25 cellular contexts compared by ENCODE assay signal in genomic region chr10:132878730-132879407, GRCh38.
DNase-seq lines count a peak whose midpoint lies in the region; ATAC-seq, FAIRE-seq and TF ChIP-seq lines count a peak whose summit lies in the region.
"Had no signal": no experiment of that assay in that cellular context is flagged by ENCODE, and none has a peak within 500 bp of the region (broad histone marks: within the 10 kb centered on the region; RNA-seq: fewer than 3 reads in every experiment).

No MANE protein-coding gene starts in this region.

- H3K4me1 ChIP-seq in left lung = no peaks in the 10 kb centered on the region
- H3K4me1 ChIP-seq in stomach = peaks cover 0 to 6% (median 0%) of the 10 kb centered on the region in 4 donors
- H3K4me1 ChIP-seq: heart right ventricle had no signal

- WGBS in stomach, 5 donors = 67 to 73% (median 71%) methylated on average over 24 to 25 of the region's 25 CpGs

- H3K9me3 ChIP-seq in left lung (no peaks in the 10 kb centered on the region), stomach (no peaks in the 10 kb centered on the region)
- H3K9me3 ChIP-seq: transverse colon had no signal

- H3K36me3 ChIP-seq in left lung = no peaks in the 10 kb centered on the region
- H3K36me3 ChIP-seq in stomach = no peaks in the 10 kb centered on the region
- H3K36me3 ChIP-seq: cardiac muscle cell, heart right ventricle, transverse colon had no signal

- H3K27me3 ChIP-seq in left lung (peaks cover 3 to 67% of the 10 kb centered on the region in 2 donors), stomach (peaks cover 0 to 60% (median 7%) of the 10 kb centered on the region in 3 donors)
- H3K27me3 ChIP-seq: cardiac muscle cell had no signal

- no peak for TF ChIP-seq POLR2A in stomach (IDR thresholded peaks at IDR 0.05)

- no peak for TF ChIP-seq EP300 in stomach (IDR thresholded peaks at IDR 0.05)

- peak; percentile 50 for DNase-seq in activated effector memory CD4-positive, alpha-beta T cell treated with anti-CD3 and anti-CD28 coated beads, Interleukin-2, amount 50 U/mL, for 16 hours
- DNase-seq in activated effector memory CD4-positive, alpha-beta T cell treated with Interleukin-2 at 50 U/mL for 16 hours = no peak
- DNase-seq in SW480 (ENCODE audit: low spot score) = peak; percentile 14
- DNase-seq in left lung = peak; percentile 18 to 68
- DNase-seq in stomach = peak; percentile 10
- no peak for DNase-seq in RCC 7860 (ENCODE audit: low spot score)
- DNase-seq in GM13977 (ENCODE audit: low spot score) = no peak
- DNase-seq in NCI-H69 (lab: John Stamatoyannopoulos, UW) = no peak
- DNase-seq: activated B cell treated with CpG ODN at 0.5 μM for 24 hours; activated CD4-positive, alpha-beta T cell treated with anti-CD3 and anti-CD28 coated beads, Interleukin-2, amount 50 U/mL, for 48 hours; activated naive CD4-positive, alpha-beta T cell; amniotic stem cell; dermis blood vessel endothelial cell; GOT3; immature natural killer cell; NCI-H1417 treated with DMSO at 0.1 percent for 48 hours; NCI-H524; nucleus accumbens; stimulated activated CD4-positive, alpha-beta T cell treated with anti-CD3 and anti-CD28 coated beads, Interleukin-4, amount 100 ng/mL, for 4 hours; T1000; transverse colon had no signal

- no peak for TF ChIP-seq CTCF in left lung (IDR thresholded peaks at IDR 0.05)
- TF ChIP-seq CTCF in stomach (IDR thresholded peaks at IDR 0.05) = no peak
- TF ChIP-seq CTCF in GM13977 (IDR thresholded peaks at IDR 0.05; ENCODE audit: extremely low read depth, insufficient read depth, missing control alignments) = no peak

- in situ Hi-C loops in GM13977 (cut with MboI; ENCODE audit: low pct_unique_long_range_greater_than_20kb, low sequenced_read_pairs, unreplicated experiment) = no loop called here

- ATAC-seq in left lung = no peak

- H3K4me3 ChIP-seq in left lung (no peak overlapping the region), stomach (no peak overlapping the region)
- H3K4me3 ChIP-seq: cardiac muscle cell, heart right ventricle, transverse colon had no signal

- intact Hi-C loops in left lung (cut with DNase I) (no loop called here), stomach (cut with DNase I; ENCODE audit: low total_unique reads) (no loop called here)

- H3K27ac ChIP-seq in left lung (no peak overlapping the region), stomach (no peak overlapping the region)
- H3K27ac ChIP-seq: cardiac muscle cell, heart right ventricle, RWPE1, transverse colon had no signal

- no peak for FAIRE-seq in RCC 7860 (lab: Jason Lieb, UNC)
- FAIRE-seq: A204.1 had no signal

Comparison
In these comparisons a context has a peak if more than half of its experiments do, and no peak if none do; other contexts are left out.
1. DNase-seq: peak in activated effector memory CD4-positive, alpha-beta T cell treated with anti-CD3 and anti-CD28 coated beads, Interleukin-2, amount 50 U/mL, for 16 hours (single experiment), SW480 (single experiment), left lung (2 of 2) and stomach (single experiment); none in activated effector memory CD4-positive, alpha-beta T cell treated with Interleukin-2 at 50 U/mL for 16 hours (single experiment), RCC 7860 (single experiment), GM13977 (single experiment) and NCI-H69 (single experiment).